Comparison of ENCODE assay signal across 31 cellular contexts in genomic region chrX:17829526-17829925, GRCh38. TPM values are rescaled to one million over a fixed set of nuclear protein-coding genes. Genes with fewer than 3 reads are reported as not detected.
"Had no signal": no experiment of that assay in that cellular context is flagged by ENCODE, and none has a peak within 500 bp of the region (broad histone marks: within the 10 kb centered on the region; RNA-seq: fewer than 3 reads in every experiment).

No MANE protein-coding gene starts in this region.

- H3K36me3 ChIP-seq: heart right ventricle, thyroid gland, upper lobe of left lung, WERI-Rb-1 had no signal

- DNase-seq: activated CD4-positive, alpha-beta memory T cell treated with anti-CD3 and anti-CD28 coated beads, Interleukin-2, amount 10 ng/mL, durations not matched to agents 7 days and 5 days; activated CD4-positive, alpha-beta T cell treated with anti-CD3 and anti-CD28 coated beads, Interleukin-2, amount 10 ng/mL, durations not matched to agents 7 days and 5 days; activated CD4-positive, CD25-positive, alpha-beta regulatory T cell treated with anti-CD3 and anti-CD28 coated beads, Interleukin-2, amount 50 U/mL, for 72 hours; activated CD8-positive, alpha-beta memory T cell treated with anti-CD3 and anti-CD28 coated beads, Interleukin-2, amount 50 U/mL, for 48 hours; activated gamma-delta T cell treated with Interleukin-2 at 50 U/mL for 16 hours; activated naive CD4-positive, alpha-beta T cell treated with anti-CD3 and anti-CD28 coated beads, Interleukin-2, amount 50 U/mL, for 16 hours; activated T-cell treated with anti-CD3 and anti-CD28 coated beads, Interleukin-2, amount 50 U/mL, for 24 hours; dermis blood vessel endothelial cell; effector CD4-positive, alpha-beta T cell; foreskin keratinocyte; heart right ventricle; islet precursor cell; left ventricle myocardium superior; naive thymus-derived CD8-positive, alpha-beta T cell; occipital lobe; psoas muscle; right cardiac atrium; stimulated activated CD4-positive, alpha-beta T cell treated with anti-CD3 and anti-CD28 coated beads, Interleukin-12 subunit alpha, Interleukin-12 subunit beta, amount 100 ng/mL, for 4 hours; stimulated activated CD4-positive, alpha-beta T cell treated with anti-CD3 and anti-CD28 coated beads, Interleukin-4, amount 100 ng/mL, for 24 hours; substantia nigra; T-helper 9 cell; thyroid gland; upper lobe of left lung; WERI-Rb-1 had no signal

- H3K4me3 ChIP-seq: heart right ventricle, psoas muscle, SK-N-MC, skin epidermis, thyroid gland, upper lobe of left lung had no signal

- H3K27me3 ChIP-seq: foreskin keratinocyte, thyroid gland, upper lobe of left lung had no signal

- ATAC-seq: activated T-helper 17 cell treated with anti-CD3 and anti-CD28 coated beads, Interleukin-2, amount 50 U/mL, for 72 hours; foreskin keratinocyte; naive thymus-derived CD8-positive, alpha-beta T cell; psoas muscle; right cardiac atrium; stimulated activated effector memory CD8-positive, alpha-beta T cell treated with anti-CD3 and anti-CD28 coated beads, Interleukin-12 subunit alpha, Interleukin-12 subunit beta, amount 100 ng/mL, for 72 hours had no signal

- H3K27ac ChIP-seq: epithelial cell of prostate, foreskin keratinocyte, parathyroid adenoma, psoas muscle, SK-N-MC, skin epidermis, upper lobe of left lung, WERI-Rb-1 had no signal

- H3K9me3 ChIP-seq: heart right ventricle, psoas muscle, thyroid gland, upper lobe of left lung had no signal

- H3K4me1 ChIP-seq: foreskin keratinocyte, parathyroid adenoma, psoas muscle had no signal

- H2AFZ ChIP-seq: parathyroid adenoma had no signal

RNA-seq across cellular contexts. Expression of gene RAI2, which starts 31.6 kb away (rescaled TPM):
- total RNA-seq: activated CD4-positive, alpha-beta memory T cell treated with anti-CD3 and anti-CD28 coated beads, Interleukin-2, amount 10 ng/mL, durations not matched to agents 7 days and 5 days; bronchial epithelial cell; foreskin keratinocyte had no signal
- polyA plus RNA-seq: foreskin keratinocyte had no signal
